Comparison of ENCODE assay signal across 17 cellular contexts in genomic region chr6:4405609-4406212, GRCh38.
"Had no signal": no experiment of that assay in that cellular context is flagged by ENCODE, and none has a peak within 500 bp of the region (broad histone marks: within the 10 kb centered on the region; RNA-seq: fewer than 3 reads in every experiment).

No MANE protein-coding gene starts in this region.

- H3K4me1 ChIP-seq: pancreas had no signal

- H3K4me3 ChIP-seq: cardiac muscle cell, lung, mucosa of descending colon, pancreas, spleen had no signal

- FAIRE-seq: astrocyte, colon, pancreas had no signal

- H3K4me3 Mint-ChIP-seq: activated naive CD4-positive, alpha-beta T cell treated with anti-CD3 and anti-CD28 coated beads for 36 hours; activated T-helper 17 cell treated with anti-CD3 and anti-CD28 coated beads, Interleukin-2, amount 50 U/mL, for 72 hours; immature natural killer cell had no signal

- H3K4me1 Mint-ChIP-seq: activated T-helper 17 cell treated with anti-CD3 and anti-CD28 coated beads, Interleukin-2, amount 50 U/mL, for 72 hours; immature natural killer cell had no signal

- H3K36me3 ChIP-seq: cardiac muscle cell, pancreas, spleen had no signal

- DNase-seq: activated CD4-positive, alpha-beta T cell treated with anti-CD3 and anti-CD28 coated beads for 48 hours; activated CD8-positive, alpha-beta memory T cell treated with anti-CD3 and anti-CD28 coated beads for 24 hours; activated naive CD4-positive, alpha-beta T cell treated with anti-CD3 and anti-CD28 coated beads for 36 hours; effector CD4-positive, alpha-beta T cell; immature natural killer cell; left cardiac atrium; mucosa of descending colon; pancreas; spleen; stimulated activated CD4-positive, alpha-beta T cell treated with anti-CD3 and anti-CD28 coated beads, Interleukin-2, amount 100 ng/mL, for 24 hours; stimulated activated naive CD4-positive, alpha-beta T cell; trophoblast cell had no signal

- H3K27ac Mint-ChIP-seq: activated naive CD4-positive, alpha-beta T cell treated with anti-CD3 and anti-CD28 coated beads for 36 hours; activated T-helper 17 cell treated with anti-CD3 and anti-CD28 coated beads, Interleukin-2, amount 50 U/mL, for 72 hours; immature natural killer cell had no signal

- H3K9me3 ChIP-seq: mucosa of descending colon, pancreas had no signal

- H3K27me3 ChIP-seq: cardiac muscle cell, pancreas, spleen had no signal

- H3K27ac ChIP-seq: cardiac muscle cell, pancreas, spleen had no signal

- H3K36me3 Mint-ChIP-seq: immature natural killer cell had no signal

- ATAC-seq: activated T-helper 17 cell treated with anti-CD3 and anti-CD28 coated beads, Interleukin-2, amount 50 U/mL, for 72 hours; left cardiac atrium; mucosa of descending colon; pancreas had no signal
